In genomic region chr1:179175011-179175934, GRCh38 we compare ENCODE assay signal across 8 cellular contexts. TPM values are rescaled to one million over a fixed set of nuclear protein-coding genes. Genes with fewer than 3 reads are reported as not detected.
DNase-seq lines count a peak whose midpoint lies in the region; ATAC-seq, FAIRE-seq and TF ChIP-seq lines count a peak whose summit lies in the region.

No MANE protein-coding gene starts in this region.

- POLR2A ChIA-PET in HEK293T (lab: Yijun Ruan, JAX) = no interaction called here

- H3K4me3 ChIP-seq in fibroblast of mammary gland (ENCODE audit: control insufficient read depth, low read depth, low read length) (no peak overlapping the region), pancreas (no peak overlapping the region)

- TF ChIP-seq CTCF in D721Med (IDR thresholded peaks at IDR 0.05; ENCODE audit: insufficient read depth, missing control alignments) (peak; percentile 13), fibroblast of mammary gland (conservative IDR thresholded peaks at IDR 0.05; ENCODE audit: control insufficient read depth, insufficient read depth, low read depth, low read length) (no peak), pancreas (IDR thresholded peaks at IDR 0.05) (no peak)

- H3K4me1 ChIP-seq in pancreas = no peaks in the 10 kb centered on the region

- FAIRE-seq in D721Med (lab: Jason Lieb, UNC) (peak; percentile 48), pancreas (lab: Jason Lieb, UNC) (no peak)

- CTCF ChIA-PET in HEK293T (lab: Yijun Ruan, JAX) = no interaction called here

- intact Hi-C loops in pancreas (cut with DNase I) = no loop called here

- H3K27me3 ChIP-seq in pancreas = no peaks in the 10 kb centered on the region

- DNase-seq in D721Med (ENCODE audit: insufficient read length, low spot score) (no peak), SIG-M5 treated with dmso at 0.1 percent for 504 hours (lab: John Stamatoyannopoulos, UW; ENCODE audit: unreplicated experiment) (peak; percentile 96), fibroblast of mammary gland (ENCODE audit: low read depth) (peak; percentile 66), pancreas (no peak), activated gamma-delta T cell (lab: John Stamatoyannopoulos, UW) (no peak), DMS 273 treated with DMSO at 0.1 percent for 48 hours (lab: John Stamatoyannopoulos, UW) (no peak), HEK293T (ENCODE audit: extremely low spot score) (no peak)
- DNase-seq in activated effector memory CD4-positive, alpha-beta T cell treated with Interleukin-2 at 50 U/mL for 16 hours = no peak

- ATAC-seq in pancreas = peak; percentile 61 to 80 (median 78)

- no peaks in the 10 kb centered on the region for H3K36me3 ChIP-seq in pancreas

- 78 to 79% methylated on average over 5 of the region's 5 CpGs for WGBS in pancreas, 2 donors

- peak overlapping the region in 1 of 4 donors; percentile 17 for H3K27ac ChIP-seq in pancreas

- H3K9me3 ChIP-seq in pancreas = no peaks in the 10 kb centered on the region

TF ChIP-seq in HEK293T, 16 proteins besides CTCF, POLR2A, EP300 and RAD21:
- TF ChIP-seq FOXK2 (IDR thresholded peaks at IDR 0.05) = no peak
- no peak for TF ChIP-seq NFRKB (IDR thresholded peaks at IDR 0.05)
- TF ChIP-seq, protein P1, sequence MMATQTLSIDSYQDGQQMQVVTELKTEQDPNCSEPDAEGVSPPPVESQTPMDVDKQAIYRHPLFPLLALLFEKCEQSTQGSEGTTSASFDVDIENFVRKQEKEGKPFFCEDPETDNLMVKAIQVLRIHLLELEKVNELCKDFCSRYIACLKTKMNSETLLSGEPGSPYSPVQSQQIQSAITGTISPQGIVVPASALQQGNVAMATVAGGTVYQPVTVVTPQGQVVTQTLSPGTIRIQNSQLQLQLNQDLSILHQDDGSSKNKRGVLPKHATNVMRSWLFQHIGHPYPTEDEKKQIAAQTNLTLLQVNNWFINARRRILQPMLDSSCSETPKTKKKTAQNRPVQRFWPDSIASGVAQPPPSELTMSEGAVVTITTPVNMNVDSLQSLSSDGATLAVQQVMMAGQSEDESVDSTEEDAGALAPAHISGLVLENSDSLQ (IDR thresholded peaks at IDR 0.05) = no peak
- no peak for TF ChIP-seq ZNF384 (IDR thresholded peaks at IDR 0.05)
- TF ChIP-seq SUZ12 (IDR thresholded peaks at IDR 0.05) = no peak
- no peak for TF ChIP-seq FOXM1 (IDR thresholded peaks at IDR 0.05; ENCODE audit: borderline replicate concordance)

RNA-seq across cellular contexts. Expression of gene ABL2, which starts 54.2 kb away (rescaled TPM):
- 10 to 100 TPM in 2 of 6 donors, 1 to 10 TPM in 4; 8.0 to 13.8 (median 9.2) TPM for total RNA-seq in pancreas
- polyA plus RNA-seq in pancreas = 1 to 10 TPM; 3.4 to 3.6 TPM

Comparison
In these comparisons a context has a peak if more than half of its experiments do, and no peak if none do; other contexts are left out.
1. DNase-seq: peak in SIG-M5 treated with dmso at 0.1 percent for 504 hours (single experiment) and fibroblast of mammary gland (single experiment); none in D721Med (single experiment), pancreas (0 of 6), activated effector memory CD4-positive, alpha-beta T cell treated with Interleukin-2 at 50 U/mL for 16 hours (single experiment), activated gamma-delta T cell (single experiment), DMS 273 treated with DMSO at 0.1 percent for 48 hours (single experiment) and HEK293T (single experiment).